ENCODE assay signal across 8 cellular contexts in the genomic region with DNA sequence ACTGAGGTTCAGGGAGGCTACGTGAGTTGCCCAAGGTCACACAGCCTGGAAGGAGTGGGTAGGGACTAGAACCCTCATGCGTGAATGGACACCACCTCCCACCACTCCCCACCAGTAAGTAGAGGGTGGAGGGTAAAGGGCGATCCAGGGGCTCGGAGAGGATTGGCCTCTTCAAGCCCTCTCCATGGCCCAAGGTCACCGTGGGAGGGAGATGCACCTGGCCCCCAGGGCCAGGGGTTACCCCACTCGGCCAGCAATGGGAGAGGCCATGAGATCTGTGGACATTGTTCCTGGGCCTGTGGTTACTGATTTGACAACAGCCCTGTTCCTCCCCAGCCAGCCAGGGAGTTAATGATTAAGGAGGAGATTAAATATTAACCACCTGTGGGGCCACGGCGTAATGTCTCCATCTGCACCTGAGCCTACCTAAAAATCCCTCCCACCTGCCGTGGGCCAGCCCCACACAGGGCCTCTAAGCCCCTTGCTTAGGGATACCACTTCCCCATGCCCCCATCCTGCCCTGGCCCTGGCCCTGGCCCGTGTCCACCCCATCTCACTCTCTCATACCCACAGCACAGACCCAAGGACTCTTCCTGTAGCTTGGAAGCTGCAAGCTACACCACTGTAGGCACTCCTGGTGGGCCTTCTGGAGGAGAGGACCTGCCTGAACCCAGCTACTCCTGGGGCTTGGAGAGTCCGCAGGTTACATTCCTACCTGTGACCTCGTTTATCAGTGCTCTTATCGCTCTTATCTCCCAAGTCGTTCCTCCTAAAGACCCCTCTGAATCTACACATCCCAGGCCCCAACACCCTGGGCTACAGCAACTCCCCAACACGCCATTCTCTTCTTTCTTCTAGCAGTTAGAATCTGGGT. TPM values are rescaled to one million over a fixed set of nuclear protein-coding genes. Genes with fewer than 3 reads are reported as not detected.
A peak's percentile ranks its signal among the peaks of the same experiment; 100 is the strongest.
DNase-seq lines count a peak whose midpoint lies in the region; ATAC-seq and TF ChIP-seq lines count a peak whose summit lies in the region.

No MANE protein-coding gene starts in this region.

- H3K4me3 ChIP-seq in body of pancreas (no peak overlapping the region), spleen (peak overlapping the region in 1 of 8 donors; percentile 46), left ventricle myocardium inferior (no peak overlapping the region)

- H3K36me3 ChIP-seq in body of pancreas (replicated peaks in 1 of 2; ENCODE audit: insufficient read depth in 1 of 2, low read depth in 2 of 2) (no peaks in the 10 kb centered on the region), spleen (no peaks in the 10 kb centered on the region), left ventricle myocardium inferior (no peaks in the 10 kb centered on the region)

- no peak for TF ChIP-seq CTCF in body of pancreas (IDR thresholded peaks at IDR 0.05)
- no peak for TF ChIP-seq CTCF in spleen (IDR thresholded peaks at IDR 0.05 in 8 of 11, conservative IDR thresholded peaks at IDR 0.05 in 3 of 11)
- TF ChIP-seq CTCF in left ventricle myocardium inferior (IDR thresholded peaks at IDR 0.05; ENCODE audit: borderline replicate concordance): no peak

- H3K27me3 Mint-ChIP-seq in T-helper 2 cell treated with Interferon-gamma antibody and Interleukin-4, amounts not matched to agents 5 μg/mL and 100 μg/mL, for 36 hours (ENCODE audit: low read depth): no peaks in the 10 kb centered on the region

- peak overlapping the region; percentile 75 for H3K4me3 Mint-ChIP-seq in T-helper 2 cell treated with Interferon-gamma antibody and Interleukin-4, amounts not matched to agents 5 μg/mL and 100 μg/mL, for 36 hours

- no peaks in the 10 kb centered on the region for H3K9me3 Mint-ChIP-seq in T-helper 2 cell treated with Interferon-gamma antibody and Interleukin-4, amounts not matched to agents 5 μg/mL and 100 μg/mL, for 36 hours

- H3K27ac Mint-ChIP-seq in T-helper 2 cell treated with Interferon-gamma antibody and Interleukin-4, amounts not matched to agents 5 μg/mL and 100 μg/mL, for 36 hours: peak overlapping the region; percentile 94

- H3K4me1 ChIP-seq in body of pancreas: peaks cover 42% of the 10 kb centered on the region
- H3K4me1 ChIP-seq in spleen: peaks cover 19 to 86% (median 59%) of the 10 kb centered on the region in 6 donors
- no peaks in the 10 kb centered on the region for H3K4me1 ChIP-seq in left ventricle myocardium inferior

- H3K4me1 Mint-ChIP-seq in T-helper 2 cell treated with Interferon-gamma antibody and Interleukin-4, amounts not matched to agents 5 μg/mL and 100 μg/mL, for 36 hours (ENCODE audit: low read depth): peaks cover 40% of the 10 kb centered on the region

- H3K36me3 Mint-ChIP-seq in T-helper 2 cell treated with Interferon-gamma antibody and Interleukin-4, amounts not matched to agents 5 μg/mL and 100 μg/mL, for 36 hours (ENCODE audit: low read depth): peaks cover 3% of the 10 kb centered on the region

- H3K27ac ChIP-seq in body of pancreas: peak overlapping the region; percentile 91 to 94 (median 94)
- H3K27ac ChIP-seq in spleen: peak overlapping the region; percentile 63 to 90 (median 76)
- H3K27ac ChIP-seq in left ventricle myocardium inferior (replicated peaks): no peak overlapping the region

- TF ChIP-seq POLR2A in body of pancreas (IDR thresholded peaks at IDR 0.05) (peak in 2 of 3 donors; percentile 19 to 48), spleen (IDR thresholded peaks at IDR 0.05) (no peak)

- 18% methylated on average over 15 of the region's 15 CpGs for WGBS in body of pancreas, 2 donors
- 62 to 67% (median 65%) methylated on average over 15 of the region's 15 CpGs for WGBS in spleen, 5 donors

- H3K27me3 ChIP-seq in body of pancreas (no peaks in the 10 kb centered on the region), spleen (replicated peaks in 1 of 7) (no peaks in the 10 kb centered on the region), left ventricle myocardium inferior (ENCODE audit: low read depth) (no peaks in the 10 kb centered on the region)

- H3K9me3 ChIP-seq in body of pancreas: no peaks in the 10 kb centered on the region
- H3K9me3 ChIP-seq in spleen: no peaks in the 10 kb centered on the region
- H3K9me3 ChIP-seq in left ventricle myocardium inferior (replicated peaks): no peaks in the 10 kb centered on the region

- intact Hi-C loops in body of pancreas (cut with DNase I): no loop called here
- intact Hi-C loops in spleen (cut with DNase I; ENCODE audit: low total_unique reads): no loop called here
- intact Hi-C loops in Right ventricle myocardium inferior (cut with DNase I): no loop called here
- intact Hi-C loops in left ventricle myocardium inferior (cut with micrococcal nuclease): no loop called here
- intact Hi-C loops in sciatic nerve (cut with DNase I): no loop called here

- peak; percentile 46 for ATAC-seq in HG03095 (IDR thresholded peaks at IDR 0.05; ENCODE audit: unreplicated experiment)
- peak; percentile 91 for ATAC-seq in body of pancreas
- ATAC-seq in Right ventricle myocardium inferior: no peak
- no peak for ATAC-seq in sciatic nerve

- DNase-seq in T-helper 2 cell treated with Interferon-gamma antibody and Interleukin-4, amounts not matched to agents 5 μg/mL and 100 μg/mL, for 36 hours (ENCODE audit: low spot score): no peak
- DNase-seq in T-helper 2 cell: no peak
- DNase-seq in body of pancreas: peak; percentile 83 to 91 (median 88)
- no peak for DNase-seq in spleen
- DNase-seq in Right ventricle myocardium inferior (ENCODE audit: missing footprints): no peak
- no peak for DNase-seq in left ventricle myocardium inferior
- DNase-seq in sciatic nerve (ENCODE audit: low spot score): no peak

RNA-seq across cellular contexts. Expression of gene ZFP36L2, which starts 32.2 kb away (rescaled TPM):
- 100 to 1,000 TPM in 1 of 2 donors, 10 to 100 TPM in 1; 57.1 to 116 TPM for total RNA-seq in body of pancreas
- 100 to 1,000 TPM; 118 to 223 (median 131) TPM for total RNA-seq in spleen
- 100 to 1,000 TPM in 1 of 3 donors, 10 to 100 TPM in 2; 72.4 to 115 (median 91.0) TPM for polyA plus RNA-seq in spleen
- 51.1 TPM for total RNA-seq in Right ventricle myocardium inferior
- total RNA-seq in left ventricle myocardium inferior: 48.5 TPM
- total RNA-seq in sciatic nerve: 172 TPM

Comparison
In these comparisons a context has a peak if more than half of its experiments do, and no peak if none do; other contexts are left out.
1. DNase-seq: peak in body of pancreas (4 of 4); none in T-helper 2 cell treated with Interferon-gamma antibody and Interleukin-4, amounts not matched to agents 5 μg/mL and 100 μg/mL, for 36 hours (single experiment), T-helper 2 cell (0 of 5), spleen (single experiment), Right ventricle myocardium inferior (single experiment), left ventricle myocardium inferior (single experiment) and sciatic nerve (single experiment).
2. ATAC-seq: peak in HG03095 (single experiment) and body of pancreas (single experiment); none in Right ventricle myocardium inferior (single experiment) and sciatic nerve (single experiment).
3. POLR2A ChIP-seq: peak in body of pancreas (2 of 3); none in spleen (0 of 3).